In genomic region chr1:53735261-53735660, GRCh38 we compare ENCODE assay signal across 1 cellular context.
TF ChIP-seq lines count a peak whose summit lies in the region.

No MANE protein-coding gene starts in this region.

TF ChIP-seq in HEK293, 187 proteins besides CTCF, POLR2A, EP300 and RAD21 (continued from another document):
- no peak for TF ChIP-seq ZNF513 (tag by site-specific recombination; IDR thresholded peaks at IDR 0.05)
- TF ChIP-seq RBAK (tag by site-specific recombination; IDR thresholded peaks at IDR 0.05) = no peak
- no peak for TF ChIP-seq ZNF791 (tag by site-specific recombination; IDR thresholded peaks at IDR 0.05)
- TF ChIP-seq, protein P1, sequence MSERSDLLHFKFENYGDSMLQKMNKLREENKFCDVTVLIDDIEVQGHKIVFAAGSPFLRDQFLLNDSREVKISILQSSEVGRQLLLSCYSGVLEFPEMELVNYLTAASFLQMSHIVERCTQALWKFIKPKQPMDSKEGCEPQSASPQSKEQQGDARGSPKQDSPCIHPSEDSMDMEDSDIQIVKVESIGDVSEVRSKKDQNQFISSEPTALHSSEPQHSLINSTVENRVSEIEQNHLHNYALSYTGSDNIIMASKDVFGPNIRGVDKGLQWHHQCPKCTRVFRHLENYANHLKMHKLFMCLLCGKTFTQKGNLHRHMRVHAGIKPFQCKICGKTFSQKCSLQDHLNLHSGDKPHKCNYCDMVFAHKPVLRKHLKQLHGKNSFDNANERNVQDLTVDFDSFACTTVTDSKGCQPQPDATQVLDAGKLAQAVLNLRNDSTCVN (tag by site-specific recombination; optimal IDR thresholded peaks at IDR 0.05) = no peak
- no peak for TF ChIP-seq ZNF645 (tag by site-specific recombination; IDR thresholded peaks at IDR 0.05)
- no peak for TF ChIP-seq GLI2 (tag by site-specific recombination; IDR thresholded peaks at IDR 0.05; ENCODE audit: borderline replicate concordance, low read depth)
- no peak for TF ChIP-seq ZNF266 (tag by site-specific recombination; IDR thresholded peaks at IDR 0.05; ENCODE audit: low read depth)
- TF ChIP-seq ZNF571 (tag by site-specific recombination; IDR thresholded peaks at IDR 0.05) = no peak
- no peak; the same call in 1 of the 2 replicates for TF ChIP-seq SP7 (tag by site-specific recombination; IDR thresholded peaks at IDR 0.05)
- TF ChIP-seq ZNF600 (tag by site-specific recombination; IDR thresholded peaks at IDR 0.05) = no peak
- no peak for TF ChIP-seq ATF2 (tag by site-specific recombination; IDR thresholded peaks at IDR 0.05; ENCODE audit: low read depth)
- no peak for TF ChIP-seq REPIN1 (tag by site-specific recombination; IDR thresholded peaks at IDR 0.05; ENCODE audit: low read depth)
- TF ChIP-seq ZNF335 (tag by site-specific recombination; conservative IDR thresholded peaks at IDR 0.05) = peak; percentile 86
- TF ChIP-seq PRDM10 (tag by site-specific recombination; IDR thresholded peaks at IDR 0.05) = peak; percentile 46; the same call in 1 of the 2 replicates
- no peak for TF ChIP-seq ZNF239 (tag by site-specific recombination; IDR thresholded peaks at IDR 0.05)
- TF ChIP-seq SCRT2 (tag by site-specific recombination; IDR thresholded peaks at IDR 0.05) = peak; percentile 21; the same call in 1 of the 2 replicates
- TF ChIP-seq SETDB1 (IDR thresholded peaks at IDR 0.05; ENCODE audit: insufficient read length, low read length) = no peak
- TF ChIP-seq, protein P2, sequence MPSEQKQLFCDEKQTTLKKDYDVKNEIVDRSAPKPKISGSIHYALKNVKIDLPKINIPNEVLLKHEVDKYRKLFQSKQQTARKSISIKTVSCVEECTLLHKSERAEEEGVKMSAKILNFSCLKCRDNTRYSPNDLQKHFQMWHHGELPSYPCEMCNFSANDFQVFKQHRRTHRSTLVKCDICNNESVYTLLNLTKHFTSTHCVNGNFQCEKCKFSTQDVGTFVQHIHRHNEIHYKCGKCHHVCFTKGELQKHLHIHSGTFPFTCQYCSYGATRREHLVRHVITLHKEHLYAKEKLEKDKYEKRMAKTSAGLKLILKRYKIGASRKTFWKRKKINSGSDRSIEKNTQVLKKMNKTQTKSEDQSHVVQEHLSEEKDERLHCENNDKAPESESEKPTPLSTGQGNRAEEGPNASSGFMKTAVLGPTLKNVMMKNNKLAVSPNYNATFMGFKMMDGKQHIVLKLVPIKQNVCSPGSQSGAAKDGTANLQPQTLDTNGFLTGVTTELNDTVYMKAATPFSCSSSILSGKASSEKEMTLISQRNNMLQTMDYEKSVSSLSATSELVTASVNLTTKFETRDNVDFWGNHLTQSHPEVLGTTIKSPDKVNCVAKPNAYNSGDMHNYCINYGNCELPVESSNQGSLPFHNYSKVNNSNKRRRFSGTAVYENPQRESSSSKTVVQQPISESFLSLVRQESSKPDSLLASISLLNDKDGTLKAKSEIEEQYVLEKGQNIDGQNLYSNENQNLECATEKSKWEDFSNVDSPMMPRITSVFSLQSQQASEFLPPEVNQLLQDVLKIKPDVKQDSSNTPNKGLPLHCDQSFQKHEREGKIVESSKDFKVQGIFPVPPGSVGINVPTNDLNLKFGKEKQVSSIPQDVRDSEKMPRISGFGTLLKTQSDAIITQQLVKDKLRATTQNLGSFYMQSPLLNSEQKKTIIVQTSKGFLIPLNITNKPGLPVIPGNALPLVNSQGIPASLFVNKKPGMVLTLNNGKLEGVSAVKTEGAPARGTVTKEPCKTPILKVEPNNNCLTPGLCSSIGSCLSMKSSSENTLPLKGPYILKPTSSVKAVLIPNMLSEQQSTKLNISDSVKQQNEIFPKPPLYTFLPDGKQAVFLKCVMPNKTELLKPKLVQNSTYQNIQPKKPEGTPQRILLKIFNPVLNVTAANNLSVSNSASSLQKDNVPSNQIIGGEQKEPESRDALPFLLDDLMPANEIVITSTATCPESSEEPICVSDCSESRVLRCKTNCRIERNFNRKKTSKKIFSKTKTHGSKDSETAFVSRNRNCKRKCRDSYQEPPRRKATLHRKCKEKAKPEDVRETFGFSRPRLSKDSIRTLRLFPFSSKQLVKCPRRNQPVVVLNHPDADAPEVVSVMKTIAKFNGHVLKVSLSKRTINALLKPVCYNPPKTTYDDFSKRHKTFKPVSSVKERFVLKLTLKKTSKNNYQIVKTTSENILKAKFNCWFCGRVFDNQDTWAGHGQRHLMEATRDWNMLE (tag by site-specific recombination; conservative IDR thresholded peaks at IDR 0.05; ENCODE audit: low read depth) = no peak
